14 cellular contexts compared by ENCODE assay signal in the genomic region with DNA sequence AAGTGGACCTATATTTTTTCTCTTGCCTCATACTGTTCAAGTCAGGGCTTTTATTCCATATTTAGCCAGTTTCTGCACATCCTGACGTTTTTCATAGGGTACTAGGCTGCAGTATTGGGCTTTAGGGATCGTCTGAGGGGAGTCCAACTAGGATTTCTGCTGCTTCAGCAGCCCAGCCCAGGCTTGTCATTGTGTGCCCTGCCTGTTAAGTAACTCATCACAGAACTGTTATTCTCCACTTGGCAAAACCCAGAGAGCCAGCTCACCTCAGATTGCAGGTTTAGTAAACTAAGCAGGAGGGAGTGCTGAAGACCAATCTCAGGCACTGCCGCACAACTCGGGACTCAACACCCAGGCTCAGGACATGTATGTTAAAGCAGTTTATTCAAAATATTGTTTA. TPM values are rescaled to one million over a fixed set of nuclear protein-coding genes. Genes with fewer than 3 reads are reported as not detected.
DNase-seq lines count a peak whose midpoint lies in the region; ATAC-seq, FAIRE-seq and TF ChIP-seq lines count a peak whose summit lies in the region.
"Had no signal": no experiment of that assay in that cellular context is flagged by ENCODE, and none has a peak within 500 bp of the region (broad histone marks: within the 10 kb centered on the region; RNA-seq: fewer than 3 reads in every experiment).

No MANE protein-coding gene starts in this region.

- H2AFZ ChIP-seq in GM23248 (no peak overlapping the region), GM12878 (ENCODE audit: control insufficient read depth, low read depth, low read length) (no peak overlapping the region)

- in situ Hi-C loops in GM23248 (cut with MboI) (no loop called here), GM12878 (cut with MboI) (no loop called here)

- H3K9me2 ChIP-seq in GM23248 (ENCODE audit: insufficient read depth), result no peaks in the 10 kb centered on the region

- peaks cover 57% of the 10 kb centered on the region for H3K4me1 ChIP-seq in BLaER1
- H3K4me1 ChIP-seq in GM23248 (ENCODE audit: insufficient read depth), result peaks cover 44% of the 10 kb centered on the region
- H3K4me1 ChIP-seq in GM12878 (ENCODE audit: control insufficient read depth, insufficient read depth, low read length), result no peaks in the 10 kb centered on the region; the same call in 1 of the 2 replicates

- peak overlapping the region; percentile 95 for H3K9ac ChIP-seq in BLaER1
- H3K9ac ChIP-seq in GM23248, result no peak overlapping the region
- no peak overlapping the region for H3K9ac ChIP-seq in GM12878 (ENCODE audit: control insufficient read depth, insufficient read depth, low read length)

- ATAC-seq in GM12878, result no peak

- TF ChIP-seq POLR2A in GM12878 (IDR thresholded peaks at IDR 0.05; ENCODE audit: low read depth, low read length), result no peak

- peaks cover 20% of the 10 kb centered on the region; the same call in 1 of the 2 replicates for H3F3A ChIP-seq in GM23248 (ENCODE audit: insufficient read depth)

- peaks cover 6% of the 10 kb centered on the region for H3K27me3 Mint-ChIP-seq in nephron progenitor cell (ENCODE audit: low read depth, poor library complexity)

- H3K79me2 ChIP-seq in GM23248 (ENCODE audit: insufficient read depth) (peaks cover 75% of the 10 kb centered on the region), GM12878 (ENCODE audit: control insufficient read depth, insufficient read depth, low read length) (peaks cover 59% of the 10 kb centered on the region)

- H3K9me3 Mint-ChIP-seq in nephron progenitor cell, result peaks cover 4% of the 10 kb centered on the region
- H3K9me3 Mint-ChIP-seq: IgD-negative memory B cell, immature natural killer cell had no signal

- no TSS peak for BruUV-seq in GM12878 (replicated peaks; lab: Mats Ljungman, UMichigan)

- POLR2A ChIA-PET in GM12878 (lab: Charles Lee), result interaction anchor here (0.6 to 1.6 kb wide), 5 partner anchors 9 to 315 kb away, joined by 3 to 5 read pairs (median 3); no protein-coding TSS in a partner anchor

- no peak for FAIRE-seq in GM12878 (lab: Jason Lieb, UNC)

- H3K4me2 ChIP-seq in BLaER1 (peak overlapping the region; percentile 86), GM23248 (ENCODE audit: unreplicated experiment) (peak overlapping the region; percentile 99), GM12878 (ENCODE audit: control insufficient read depth, insufficient read depth) (0 out of 2 replicates have a peak overlapping the region, but pooled peaks have one; percentile 0)

- RAD21 ChIA-PET in GM12878 (lab: Charles Lee; ENCODE audit: unreplicated experiment), result interaction anchor here (0.8 to 2.4 kb wide), 6 partner anchors 24 to 80 kb away, joined by 3 to 12 read pairs (median 4); no protein-coding TSS in a partner anchor

- H3K27me3 ChIP-seq in BLaER1 (no peaks in the 10 kb centered on the region), GM23248 (replicated peaks; ENCODE audit: insufficient read depth) (no peaks in the 10 kb centered on the region), GM12878 (replicated peaks in 1 of 2; ENCODE audit: control insufficient read depth in 2 of 2, insufficient read depth in 2 of 2, low read length in 1 of 2) (no peaks in the 10 kb centered on the region)
- H3K27me3 ChIP-seq: brain microvascular endothelial cell, SJSA1 had no signal

- no peak for TF ChIP-seq RAD21 in GM12878 (IDR thresholded peaks at IDR 0.05; ENCODE audit: insufficient read depth, low read depth, low read length)

- H4K20me1 ChIP-seq in BLaER1 (peaks cover 74% of the 10 kb centered on the region), GM23248 (ENCODE audit: insufficient read depth) (peaks cover 14% of the 10 kb centered on the region; the same call in 1 of the 2 replicates), GM12878 (ENCODE audit: control insufficient read depth, insufficient read depth) (peaks cover 3% of the 10 kb centered on the region; the same call in 1 of the 2 replicates)

- H3K36me3 Mint-ChIP-seq in nephron progenitor cell (ENCODE audit: low read depth), result no peaks in the 10 kb centered on the region
- H3K36me3 Mint-ChIP-seq: immature natural killer cell had no signal

- TF ChIP-seq CTCF in GM12878 (IDR thresholded peaks at IDR 0.05 in 2 of 3, conservative IDR thresholded peaks at IDR 0.05 in 1 of 3; ENCODE audit: control insufficient read depth in 2 of 3, extremely low read depth in 1 of 3, insufficient read depth in 1 of 3, low read depth in 3 of 3, low read length in 3 of 3) (no peak), nephron progenitor cell (IDR thresholded peaks at IDR 0.05) (no peak)

- H3K27ac Mint-ChIP-seq in nephron progenitor cell, result no peak overlapping the region

- H3K4me1 Mint-ChIP-seq in nephron progenitor cell, result peaks cover 70% of the 10 kb centered on the region

- SMC1A ChIA-PET in GM12878 (lab: Charles Lee; ENCODE audit: uncharacterized antibody, unreplicated experiment), result interaction anchor here (0.9 to 3.0 kb wide), 11 partner anchors 15 to 409 kb away, joined by 3 to 14 read pairs (median 4); no protein-coding TSS in a partner anchor

- intact Hi-C loops in GM12878 (cut with micrococcal nuclease; ENCODE audit: unreplicated experiment), result loop anchor here (2.0 to 10.0 kb wide), 3 partner anchors 35 to 515 kb away; partner anchors contain the start of gene ABCB10

- H3K4me3 ChIP-seq in BLaER1, result peak overlapping the region; percentile 87
- H3K4me3 ChIP-seq in GM23248, result peak overlapping the region; percentile 97
- H3K4me3 ChIP-seq in GM12878, result peak overlapping the region; percentile 96; the same call in 1 of the 2 replicates
- H3K4me3 ChIP-seq: SJSA1 had no signal

- CTCF ChIA-PET in GM12878 (lab: Yijun Ruan, JAX), result interaction anchor here (0.6 to 2.7 kb wide), 7 partner anchors 40 to 409 kb away, joined by 3 to 9 read pairs (median 4); no protein-coding TSS in a partner anchor

- WGBS in GM23248 (ENCODE audit: low coverage in 1 of 2, low lambda C conversion rate in 2 of 2, missing lambda C conversion rate in 2 of 2), 2 experiments, result 89 to 96% methylated on average over 4 of the region's 4 CpGs
- 77% methylated on average over 4 of the region's 4 CpGs for WGBS in GM12878 (ENCODE audit: insufficient coverage, insufficient replicate concordance, low lambda C conversion rate, missing lambda C conversion rate)

- H3K36me3 ChIP-seq in BLaER1 (peaks cover 15% of the 10 kb centered on the region), GM23248 (ENCODE audit: low read depth) (no peaks in the 10 kb centered on the region), GM12878 (ENCODE audit: control insufficient read depth in 2 of 2, insufficient read depth in 2 of 2, low read length in 1 of 2) (no peaks in the 10 kb centered on the region)
- H3K36me3 ChIP-seq: brain microvascular endothelial cell had no signal

- no peak for TF ChIP-seq EP300 in GM12878 (IDR thresholded peaks at IDR 0.05; ENCODE audit: borderline replicate concordance in 1 of 2, control insufficient read depth in 1 of 2, low read depth in 2 of 2, low read length in 2 of 2)

- no peak for DNase-seq in GM23248
- DNase-seq in GM12878 (ENCODE audit: low read depth, low spot score), result no peak
- no peak for DNase-seq in nephron progenitor cell
- DNase-seq in H4 (ENCODE audit: low spot score), result no peak
- no peak for DNase-seq in NCI-H2171 (lab: John Stamatoyannopoulos, UW)
- no peak for DNase-seq in NCI-H1930 (lab: John Stamatoyannopoulos, UW)
- no peak for DNase-seq in NCI-H524 treated with DMSO at 0.1 percent for 48 hours (lab: John Stamatoyannopoulos, UW)
- DNase-seq: activated CD4-positive, alpha-beta T cell treated with anti-CD3 and anti-CD28 coated beads, Interleukin-2, amount 50 U/mL, for 4 hours; brain microvascular endothelial cell; GDM1; immature natural killer cell had no signal

- H3K9me3 ChIP-seq in BLaER1, result no peaks in the 10 kb centered on the region; the same call in 1 of the 2 replicates
- no peaks in the 10 kb centered on the region for H3K9me3 ChIP-seq in GM23248 (ENCODE audit: low read depth)
- H3K9me3 ChIP-seq in GM12878 (replicated peaks; ENCODE audit: control insufficient read depth, insufficient read depth, low read length), result no peaks in the 10 kb centered on the region
- H3K9me3 ChIP-seq: SJSA1 had no signal

- peak overlapping the region; percentile 94 for H3K27ac ChIP-seq in BLaER1
- no peak overlapping the region for H3K27ac ChIP-seq in GM23248
- H3K27ac ChIP-seq in GM12878 (ENCODE audit: control insufficient read depth, insufficient read depth), result no peak overlapping the region
- H3K27ac ChIP-seq: brain microvascular endothelial cell, SJSA1 had no signal

- H3K4me3 Mint-ChIP-seq in nephron progenitor cell, result peak overlapping the region; percentile 89

TF ChIP-seq in GM12878, 131 proteins besides CTCF, POLR2A, EP300 and RAD21 (continues in another document):
- no peak for TF ChIP-seq SIN3A (IDR thresholded peaks at IDR 0.05; ENCODE audit: low read depth, low read length)
- TF ChIP-seq, protein P1, sequence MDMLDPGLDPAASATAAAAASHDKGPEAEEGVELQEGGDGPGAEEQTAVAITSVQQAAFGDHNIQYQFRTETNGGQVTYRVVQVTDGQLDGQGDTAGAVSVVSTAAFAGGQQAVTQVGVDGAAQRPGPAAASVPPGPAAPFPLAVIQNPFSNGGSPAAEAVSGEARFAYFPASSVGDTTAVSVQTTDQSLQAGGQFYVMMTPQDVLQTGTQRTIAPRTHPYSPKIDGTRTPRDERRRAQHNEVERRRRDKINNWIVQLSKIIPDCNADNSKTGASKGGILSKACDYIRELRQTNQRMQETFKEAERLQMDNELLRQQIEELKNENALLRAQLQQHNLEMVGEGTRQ (IDR thresholded peaks at IDR 0.05; ENCODE audit: borderline replicate concordance, low read depth, low read length), result no peak
- TF ChIP-seq BCL11A (IDR thresholded peaks at IDR 0.05; ENCODE audit: low read depth, low read length), result no peak

RNA-seq across cellular contexts. Expression of gene GALNT2, which starts 2.8 kb away (rescaled TPM):
- total RNA-seq in GM23248 (2014; rRNA removed; shearing (Covaris generic)), result 103 and 111 TPM in 2 replicates
- polyA plus RNA-seq in GM23248 (2016; fragmentation: Nextera tagmentation; extraction: Ambion mirVana) (121 and 124 TPM in 2 replicates), GM12878 (2011; rRNA removed) (19.3 and 21.3 TPM in 2 replicates), GM12878 (2014; fragmentation: Illumina TruSeq; extraction: Trizol) (7.2 and 12.8 TPM in 2 replicates), GM12878 (2014; fragmentation: Nextera tagmentation; extraction: Ambion mirVana) (1 to 10 TPM in 1 of 2 experiments, under 1 TPM in 1; 0.52 to 1.2 TPM), GM12878 (2014; rRNA removed) (19.4 and 20.4 TPM in 2 replicates), GM12878 (2016; fragmentation: Nextera tagmentation; extraction: Ambion mirVana) (10 to 100 TPM; 22.6 to 23.5 TPM)
- total RNA-seq in GM12878 (2013; cell fraction: nucleolus; rRNA removed), result 73.1 and 76.8 TPM in 2 replicates
- total RNA-seq in GM12878 (2014; rRNA removed) (12.6 and 14.0 TPM in 2 replicates), GM12878 (2014; rRNA removed; fragmentation: Illumina TruSeq; extraction: Trizol) (11.8 and 13.2 TPM in 2 replicates), GM12878 (2021) (27.7 and 29.7 TPM in 2 replicates)
- 13.3 TPM for polyA plus RNA-seq in GM12878 (2011; ENCODE audit: low read depth)
- polyA plus RNA-seq in GM12878 (2011; cell fraction: cytosol; rRNA removed), result 30.2 and 30.3 TPM in 2 replicates
- 28.2 and 29.3 TPM in 2 replicates for polyA plus RNA-seq in GM12878 (2011; cell fraction: nucleus; rRNA removed)
- 26.0 and 28.9 TPM in 2 replicates for polyA plus RNA-seq in GM12878 (2012)
- polyA minus RNA-seq in GM12878 (2011; rRNA and poly(A)+ RNA removed), result 20.6 and 33.0 TPM in 2 replicates
- polyA minus RNA-seq in GM12878 (2011; cell fraction: cytosol; rRNA and poly(A)+ RNA removed), result 10.5 and 11.9 TPM in 2 replicates
- polyA minus RNA-seq in GM12878 (2011; cell fraction: nucleus; rRNA and poly(A)+ RNA removed), result 16.3 and 27.4 TPM in 2 replicates
- total RNA-seq in H4 (2014; rRNA removed; shearing (Covaris generic)), result 40.9 and 50.4 TPM in 2 replicates

Comparison
In these comparisons a context has a peak if more than half of its experiments do, and no peak if none do; other contexts are left out.
1. H3K4me2 ChIP-seq: peak in every context shown above with its lines; median percentile 99 in GM23248; 86 in BLaER1; 0 in GM12878.